ENCODE assay signal across 23 cellular contexts in genomic region chr5:15245913-15246312, GRCh38.
"Had no signal": no experiment of that assay in that cellular context is flagged by ENCODE, and none has a peak within 500 bp of the region (broad histone marks: within the 10 kb centered on the region; RNA-seq: fewer than 3 reads in every experiment).

No MANE protein-coding gene starts in this region.

- H3K4me1 ChIP-seq: colonic mucosa, esophagus muscularis mucosa, esophagus squamous epithelium, foreskin keratinocyte, gastrocnemius medialis, gastroesophageal sphincter, heart left ventricle, heart right ventricle had no signal

- DNase-seq: colonic mucosa; cortex of kidney; dermis blood vessel endothelial cell; dorsolateral prefrontal cortex; effector CD4-positive, alpha-beta T cell; effector CD8-positive, alpha-beta T cell; effector memory CD4-positive, alpha-beta T cell; effector memory CD8-positive, alpha-beta T cell; endodermal cell; erythroblast; esophagus squamous epithelium; foreskin fibroblast; foreskin keratinocyte; foreskin melanocyte; gastrocnemius medialis; glutamatergic neuron; head of caudate nucleus; heart left ventricle; heart right ventricle had no signal

- H3K27ac ChIP-seq: colonic mucosa, coronary artery, dorsolateral prefrontal cortex, epithelial cell of prostate, esophagus muscularis mucosa, esophagus squamous epithelium, foreskin keratinocyte, gastrocnemius medialis, gastroesophageal sphincter, heart left ventricle, heart right ventricle had no signal

- H3K4me3 ChIP-seq: colonic mucosa, coronary artery, dorsolateral prefrontal cortex, esophagus muscularis mucosa, esophagus squamous epithelium, gastrocnemius medialis, gastroesophageal sphincter, heart left ventricle, heart right ventricle had no signal

- H3K36me3 ChIP-seq: colonic mucosa, esophagus muscularis mucosa, esophagus squamous epithelium, gastrocnemius medialis, gastroesophageal sphincter, heart left ventricle, heart right ventricle had no signal

- H3K9me3 ChIP-seq: colonic mucosa had no signal
